8 cellular contexts compared by ENCODE assay signal in the genomic region with DNA sequence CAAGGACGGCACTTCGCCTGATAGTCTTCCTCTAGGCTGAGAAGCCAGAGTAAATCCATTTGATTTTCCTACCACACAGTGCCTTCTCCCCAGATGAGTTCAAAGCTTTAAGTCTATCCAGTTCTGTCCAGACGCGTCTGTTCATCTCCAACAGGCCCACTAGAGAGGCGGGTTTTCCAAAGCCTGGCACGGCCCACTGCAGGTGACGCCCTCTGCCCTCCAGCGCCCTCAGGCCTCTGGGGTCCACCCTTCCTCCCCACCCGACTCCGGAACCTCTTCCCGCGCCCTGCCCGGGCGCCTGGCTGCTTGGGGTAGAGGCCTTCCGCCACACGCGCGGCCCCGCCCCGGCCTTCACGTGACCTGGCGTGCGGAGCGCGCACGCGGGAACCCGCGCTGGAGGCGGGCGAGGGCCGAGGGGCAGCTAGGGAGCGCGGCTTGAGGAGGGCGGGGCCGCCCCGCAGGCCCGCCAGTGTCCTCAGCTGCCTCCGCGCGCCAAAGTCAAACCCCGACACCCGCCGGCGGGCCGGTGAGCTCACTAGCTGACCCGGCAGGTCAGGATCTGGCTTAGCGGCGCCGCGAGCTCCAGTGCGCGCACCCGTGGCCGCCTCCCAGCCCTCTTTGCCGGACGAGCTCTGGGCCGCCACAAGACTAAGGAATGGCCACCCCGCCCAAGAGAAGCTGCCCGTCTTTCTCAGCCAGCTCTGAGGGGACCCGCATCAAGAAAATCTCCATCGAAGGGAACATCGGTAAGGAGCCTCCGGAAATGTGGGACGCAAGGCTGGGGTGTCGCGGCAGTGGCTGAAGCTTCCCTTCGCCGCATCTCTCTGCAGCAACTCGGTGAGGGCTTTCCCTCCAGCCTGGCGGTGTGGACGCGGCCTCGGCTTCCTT. TPM values are rescaled to one million over a fixed set of nuclear protein-coding genes. Genes with fewer than 3 reads are reported as not detected.
DNase-seq lines count a peak whose midpoint lies in the region; ATAC-seq and TF ChIP-seq lines count a peak whose summit lies in the region.

A gene (plus strand): TSS at position 469 of the 888 bp plus-strand sequence. CDS start 187 bp downstream, at position 656.

- H3K27ac ChIP-seq in ACC112 (ENCODE audit: low read depth, low read length) (peak within 1 kb of the TSS; percentile 64), VCaP (peak within 1 kb of the TSS; percentile 86), breast epithelium (peak within 1 kb of the TSS; percentile 96), iPS-20b (ENCODE audit: low read length) (peak within 1 kb of the TSS; percentile 86), skin epidermis (peak within 1 kb of the TSS; percentile 59 to 94 (median 89))

- H2AFZ ChIP-seq in ACC112 (ENCODE audit: low read length, unreplicated experiment), result peak within 1 kb of the TSS; percentile 86

- H3K4me3 ChIP-seq in ACC112 (ENCODE audit: low read depth, low read length) (peak within 1 kb of the TSS; percentile 93), breast epithelium (peak within 1 kb of the TSS; percentile 58 to 88 (median 79)), iPS-20b (ENCODE audit: low read length) (peak within 1 kb of the TSS; percentile 85), skin epidermis (peak within 1 kb of the TSS; percentile 63 to 95 (median 77))

- H3K9me3 ChIP-seq in breast epithelium, result no peaks in the 10 kb centered on the region
- no peaks in the 10 kb centered on the region for H3K9me3 ChIP-seq in iPS-20b (ENCODE audit: insufficient read depth, low read depth, low read length)

- DNase-seq in NCI-H2171 treated with DMSO at 0.1 percent for 48 hours (lab: John Stamatoyannopoulos, UW) (peak; percentile 67), breast epithelium (ENCODE audit: low spot score in 2 of 2) (peak; percentile 83)

- H3K27me3 ChIP-seq in ACC112 (ENCODE audit: insufficient read depth, low read length) (no peaks in the 10 kb centered on the region), breast epithelium (no peaks in the 10 kb centered on the region), iPS-20b (ENCODE audit: insufficient read depth, low read length) (no peaks in the 10 kb centered on the region)

- H3K9ac ChIP-seq in iPS-20b (ENCODE audit: low read depth, low read length), result peak within 1 kb of the TSS; percentile 96

- TF ChIP-seq CTCF in VCaP (conservative IDR thresholded peaks at IDR 0.05) (no peak), breast epithelium (IDR thresholded peaks at IDR 0.05) (no peak)

- ATAC-seq in GM18867 (IDR thresholded peaks at IDR 0.05; ENCODE audit: unreplicated experiment) (peak; percentile 84), HG03097 (IDR thresholded peaks at IDR 0.05; ENCODE audit: low FRiP score, unreplicated experiment) (peak; percentile 83)

- peak; percentile 46 for TF ChIP-seq POLR2A in breast epithelium (IDR thresholded peaks at IDR 0.05)

- intact Hi-C loops in breast epithelium (cut with DNase I; ENCODE audit: low total_unique reads), result no loop called here

- H3K4me1 ChIP-seq in ACC112 (ENCODE audit: control insufficient read depth, insufficient read depth, low read length, unreplicated experiment) (peaks cover 24% of the 10 kb centered on the region), breast epithelium (no peaks in the 10 kb centered on the region), iPS-20b (ENCODE audit: insufficient read depth, low read length) (peaks cover 6% of the 10 kb centered on the region; the same call in 1 of the 2 replicates)

- peaks cover 5% of the 10 kb centered on the region for H3K36me3 ChIP-seq in ACC112 (ENCODE audit: insufficient read depth, low read length)
- H3K36me3 ChIP-seq in breast epithelium, result no peaks in the 10 kb centered on the region
- H3K36me3 ChIP-seq in iPS-20b (ENCODE audit: insufficient read depth, low read depth, low read length), result peaks cover 14% of the 10 kb centered on the region

- peaks cover 41% of the 10 kb centered on the region for H3K79me2 ChIP-seq in ACC112 (ENCODE audit: control insufficient read depth, insufficient read depth, low read length, unreplicated experiment)

RNA-seq across cellular contexts. Expression of the gene that starts here (rescaled TPM):
- 10 to 100 TPM; 11.8 to 23.0 (median 17.4) TPM for total RNA-seq in breast epithelium

Comparison
In these comparisons a context has a peak if more than half of its experiments do, and no peak if none do; other contexts are left out.
1. Peak in every context shown above with its lines: DNase-seq, ATAC-seq, H3K4me3 ChIP-seq and H3K27ac ChIP-seq.